Comparison of ENCODE assay signal across 14 cellular contexts in genomic region chr16:54589326-54589725, GRCh38.
A peak's percentile ranks its signal among the peaks of the same experiment; 100 is the strongest.
DNase-seq lines count a peak whose midpoint lies in the region; ATAC-seq and TF ChIP-seq lines count a peak whose summit lies in the region.
"Had no signal": no experiment of that assay in that cellular context is flagged by ENCODE, and none has a peak within 500 bp of the region (broad histone marks: within the 10 kb centered on the region; RNA-seq: fewer than 3 reads in every experiment).

No MANE protein-coding gene starts in this region.

- 92 to 94% methylated on average over 3 to 5 of the region's 5 CpGs for WGBS in endodermal cell (ENCODE audit: insufficient coverage in 1 of 2, insufficient read length in 1 of 2), 2 experiments
- 72 to 76% methylated on average over 5 of the region's 5 CpGs for WGBS in esophagus squamous epithelium, 2 donors

- no peak for TF ChIP-seq CTCF in endodermal cell (conservative IDR thresholded peaks at IDR 0.05)
- no peak for TF ChIP-seq CTCF in neural progenitor cell (IDR thresholded peaks at IDR 0.05)
- TF ChIP-seq CTCF in vagina (IDR thresholded peaks at IDR 0.05): no peak
- TF ChIP-seq CTCF in esophagus squamous epithelium (IDR thresholded peaks at IDR 0.05): no peak

- H3K4me3 Mint-ChIP-seq in endodermal cell: no peak overlapping the region
- peak overlapping the region; percentile 36 for H3K4me3 Mint-ChIP-seq in neural progenitor cell
- H3K4me3 Mint-ChIP-seq: CD4-positive, alpha-beta memory T cell; HFFc6 had no signal

- H3K36me3 ChIP-seq in endodermal cell (ENCODE audit: control insufficient read depth, insufficient read depth, low read length) (no peaks in the 10 kb centered on the region), neural progenitor cell (no peaks in the 10 kb centered on the region), vagina (no peaks in the 10 kb centered on the region), esophagus squamous epithelium (no peaks in the 10 kb centered on the region)
- H3K36me3 ChIP-seq: HAP-1 had no signal

- H3K4me1 ChIP-seq in endodermal cell (ENCODE audit: control insufficient read depth, insufficient read depth, low read length) (peaks cover 17% of the 10 kb centered on the region), neural progenitor cell (peaks cover 66% of the 10 kb centered on the region), vagina (no peaks in the 10 kb centered on the region), esophagus squamous epithelium (no peaks in the 10 kb centered on the region)

- no peak overlapping the region for H3K4me2 ChIP-seq in neural progenitor cell

- H3K27ac Mint-ChIP-seq in endodermal cell: no peak overlapping the region
- peak overlapping the region; percentile 39 for H3K27ac Mint-ChIP-seq in neural progenitor cell
- H3K27ac Mint-ChIP-seq: CD4-positive, alpha-beta memory T cell; HFFc6 had no signal

- H3K27me3 ChIP-seq in endodermal cell (ENCODE audit: control insufficient read depth, insufficient read depth, low read length, poor library complexity, severe bottlenecking): peaks cover 29% of the 10 kb centered on the region
- peaks cover 100% of the 10 kb centered on the region for H3K27me3 ChIP-seq in neural progenitor cell
- no peaks in the 10 kb centered on the region for H3K27me3 ChIP-seq in vagina
- peaks cover 0 to 26% (median 0%) of the 10 kb centered on the region in 4 donors for H3K27me3 ChIP-seq in esophagus squamous epithelium

- H3K9me3 Mint-ChIP-seq in endodermal cell: no peaks in the 10 kb centered on the region
- no peaks in the 10 kb centered on the region for H3K9me3 Mint-ChIP-seq in neural progenitor cell
- H3K9me3 Mint-ChIP-seq: HFFc6 had no signal

- H3K9me3 ChIP-seq in endodermal cell (ENCODE audit: control insufficient read depth, low read length) (no peaks in the 10 kb centered on the region), neural progenitor cell (ENCODE audit: low read depth) (no peaks in the 10 kb centered on the region), vagina (no peaks in the 10 kb centered on the region), esophagus squamous epithelium (no peaks in the 10 kb centered on the region)
- H3K9me3 ChIP-seq: HAP-1 had no signal

- H3K27me3 Mint-ChIP-seq in endodermal cell (ENCODE audit: insufficient read depth): peaks cover 74% of the 10 kb centered on the region
- H3K27me3 Mint-ChIP-seq in neural progenitor cell (ENCODE audit: insufficient read depth, low read depth): peaks cover 55% of the 10 kb centered on the region

- H3K9ac ChIP-seq in endodermal cell (ENCODE audit: extremely low read depth, low read length, poor library complexity, severe bottlenecking) (no peak overlapping the region), neural progenitor cell (no peak overlapping the region)
- H3K9ac ChIP-seq: GM23248 had no signal

- H3K27ac ChIP-seq in endodermal cell (ENCODE audit: low read depth, low read length) (no peak overlapping the region), neural progenitor cell (no peak overlapping the region), vagina (no peak overlapping the region), esophagus squamous epithelium (no peak overlapping the region)
- H3K27ac ChIP-seq: GM23248 had no signal

- DNase-seq in endodermal cell (peak; percentile 42), neural progenitor cell (ENCODE audit: low spot score) (peak; percentile 24), vagina (ENCODE audit: extremely low spot score in 2 of 2) (peak; percentile 40), DMS153 (lab: John Stamatoyannopoulos, UW) (no peak), esophagus squamous epithelium (lab: John Stamatoyannopoulos, UW) (no peak)
- DNase-seq: C1 segment of cervical spinal cord; Calu3; CD4-positive, alpha-beta memory T cell; COR-L47; DND-41; GM23248; HFFc6 had no signal

- no peak overlapping the region for H3K4me3 ChIP-seq in endodermal cell (ENCODE audit: low read length)
- no peak overlapping the region for H3K4me3 ChIP-seq in neural progenitor cell
- H3K4me3 ChIP-seq in vagina: no peak overlapping the region
- H3K4me3 ChIP-seq in esophagus squamous epithelium: no peak overlapping the region
- H3K4me3 ChIP-seq: GM23248, HAP-1 had no signal

- H3K4me1 Mint-ChIP-seq in endodermal cell (peaks cover 58% of the 10 kb centered on the region), neural progenitor cell (peaks cover 65% of the 10 kb centered on the region)

- intact Hi-C loops in vagina (cut with DNase I): no loop called here
- intact Hi-C loops in esophagus squamous epithelium (cut with DNase I): no loop called here

- no peak for ATAC-seq in HG03432 (IDR thresholded peaks at IDR 0.05; ENCODE audit: unreplicated experiment)

- H3K36me3 Mint-ChIP-seq in endodermal cell (ENCODE audit: low read depth) (no peaks in the 10 kb centered on the region), neural progenitor cell (peaks cover 2% of the 10 kb centered on the region)
- H3K36me3 Mint-ChIP-seq: CD4-positive, alpha-beta memory T cell had no signal

- TF ChIP-seq POLR2A in vagina (IDR thresholded peaks at IDR 0.05): no peak
- no peak for TF ChIP-seq POLR2A in esophagus squamous epithelium (IDR thresholded peaks at IDR 0.05)

- peaks cover 70% of the 10 kb centered on the region for H4K20me1 ChIP-seq in neural progenitor cell (ENCODE audit: low read depth)

- no peaks in the 10 kb centered on the region for H3K79me2 ChIP-seq in neural progenitor cell (ENCODE audit: low read depth)

- H3F3A ChIP-seq in neural progenitor cell (ENCODE audit: low read depth): peaks cover 58% of the 10 kb centered on the region

- no peak overlapping the region for H2AFZ ChIP-seq in neural progenitor cell (replicated peaks)
- H2AFZ ChIP-seq: GM23248 had no signal

Comparison
In these comparisons a context has a peak if more than half of its experiments do, and no peak if none do; other contexts are left out.
1. DNase-seq: peak in endodermal cell (single experiment), neural progenitor cell (single experiment) and vagina (2 of 2); none in DMS153 (single experiment) and esophagus squamous epithelium (single experiment).